Comparison of ENCODE assay signal across 26 cellular contexts in genomic region chr17:8822401-8823035, GRCh38. TPM values are rescaled to one million over a fixed set of nuclear protein-coding genes. Genes with fewer than 3 reads are reported as not detected.
"Had no signal": no experiment of that assay in that cellular context is flagged by ENCODE, and none has a peak within 500 bp of the region (broad histone marks: within the 10 kb centered on the region; RNA-seq: fewer than 3 reads in every experiment).

No MANE protein-coding gene starts in this region.

- H3K36me3 ChIP-seq: lower lobe of right lung, pancreas, prostate gland, suprapubic skin, tibial artery had no signal

- H3K27me3 Mint-ChIP-seq: activated CD4-positive, alpha-beta T cell treated with anti-CD3 and anti-CD28 coated beads, Interleukin-2, amount 10 ng/mL, durations not matched to agents 24 days and 14 days; activated naive CD4-positive, alpha-beta T cell treated with anti-CD3 and anti-CD28 coated beads, Interleukin-2, amount 50 U/mL, for 24 hours; activated naive CD8-positive, alpha-beta T cell treated with anti-CD3 and anti-CD28 coated beads, Interleukin-2, amount 50 U/mL, for 24 hours had no signal

- H3K36me3 Mint-ChIP-seq: activated naive CD4-positive, alpha-beta T cell treated with anti-CD3 and anti-CD28 coated beads, Interleukin-2, amount 50 U/mL, for 24 hours had no signal

- H3K4me1 ChIP-seq: lower lobe of right lung, pancreas, prostate gland, suprapubic skin, tibial artery had no signal

- H3K4me3 ChIP-seq: lower lobe of right lung, pancreas, prostate gland, suprapubic skin, tibial artery had no signal

- H3K27ac ChIP-seq: lower lobe of right lung, pancreas, prostate gland, suprapubic skin, tibial artery had no signal

- H3K4me3 Mint-ChIP-seq: activated CD4-positive, alpha-beta T cell treated with anti-CD3 and anti-CD28 coated beads, Interleukin-2, amount 10 ng/mL, durations not matched to agents 24 days and 14 days; activated naive CD4-positive, alpha-beta T cell treated with anti-CD3 and anti-CD28 coated beads, Interleukin-2, amount 50 U/mL, for 24 hours; activated naive CD8-positive, alpha-beta T cell treated with anti-CD3 and anti-CD28 coated beads, Interleukin-2, amount 50 U/mL, for 24 hours; activated T-cell treated with anti-CD3 and anti-CD28 coated beads, Interleukin-2, amount 50 U/mL, for 4 hours; nephron; T-helper 1 cell treated with Interleukin-12 subunit alpha and Interleukin-12 subunit beta and Interleukin-4 antibody, amounts not matched to agents 30 μg/mL and 1 μg/mL, for 36 hours had no signal

- H3K4me1 Mint-ChIP-seq: activated naive CD4-positive, alpha-beta T cell treated with anti-CD3 and anti-CD28 coated beads, Interleukin-2, amount 50 U/mL, for 24 hours; activated naive CD8-positive, alpha-beta T cell treated with anti-CD3 and anti-CD28 coated beads, Interleukin-2, amount 50 U/mL, for 24 hours; nephron had no signal

- H3K9me3 Mint-ChIP-seq: activated CD4-positive, alpha-beta T cell treated with anti-CD3 and anti-CD28 coated beads, Interleukin-2, amount 10 ng/mL, durations not matched to agents 24 days and 14 days; activated naive CD4-positive, alpha-beta T cell treated with anti-CD3 and anti-CD28 coated beads, Interleukin-2, amount 50 U/mL, for 24 hours had no signal

- H3K27me3 ChIP-seq: pancreas had no signal

- DNase-seq: activated CD4-positive, alpha-beta T cell treated with anti-CD3 and anti-CD28 coated beads, Interleukin-2, amount 10 ng/mL, durations not matched to agents 24 days and 14 days; activated CD4-positive, CD25-positive, alpha-beta regulatory T cell treated with anti-CD3 and anti-CD28 coated beads, Interleukin-2, amount 50 U/mL, for 72 hours; activated naive CD8-positive, alpha-beta T cell treated with anti-CD3 and anti-CD28 coated beads, Interleukin-2, amount 50 U/mL, for 24 hours; activated T-cell treated with anti-CD3 and anti-CD28 coated beads, Interleukin-2, amount 50 U/mL, for 4 hours; amygdala; caudate nucleus; cortex of kidney; foreskin melanocyte; kidney glomerular epithelial cell; lower lobe of right lung; pancreas; retina; stimulated activated CD4-positive, alpha-beta T cell treated with anti-CD3 and anti-CD28 coated beads, Interleukin-15, amount 100 ng/mL, for 24 hours; stimulated activated CD4-positive, alpha-beta T cell treated with anti-CD3 and anti-CD28 coated beads, Interleukin-2, amount 100 ng/mL, for 24 hours; stimulated activated naive CD4-positive, alpha-beta T cell; SW 1271; tibial artery had no signal

- ATAC-seq: activated naive CD8-positive, alpha-beta T cell treated with anti-CD3 and anti-CD28 coated beads, Interleukin-2, amount 50 U/mL, for 24 hours; activated T-cell treated with anti-CD3 and anti-CD28 coated beads, Interleukin-2, amount 50 U/mL, for 4 hours; esophagus mucosa; left lobe of liver; lower lobe of right lung; pancreas had no signal

- H3K9me3 ChIP-seq: pancreas, prostate gland, tibial artery had no signal

- H3K27ac Mint-ChIP-seq: activated CD4-positive, alpha-beta T cell treated with anti-CD3 and anti-CD28 coated beads, Interleukin-2, amount 10 ng/mL, durations not matched to agents 24 days and 14 days; activated naive CD4-positive, alpha-beta T cell treated with anti-CD3 and anti-CD28 coated beads, Interleukin-2, amount 50 U/mL, for 24 hours; activated naive CD8-positive, alpha-beta T cell treated with anti-CD3 and anti-CD28 coated beads, Interleukin-2, amount 50 U/mL, for 24 hours; activated T-helper 2 cell treated with anti-CD3 and anti-CD28 coated beads, Interferon-gamma antibody, Interleukin-2, Interleukin-4, amounts not matched to agents 10 μg/mL and 5 μg/mL and 100 μg/mL, durations not matched to agents 14 hours and 24 hours and 36 hours; nephron; T-helper 1 cell treated with Interleukin-12 subunit alpha and Interleukin-12 subunit beta and Interleukin-4 antibody, amounts not matched to agents 30 μg/mL and 1 μg/mL, for 36 hours had no signal

RNA-seq across cellular contexts. Expression of gene MFSD6L, which starts 23.4 kb away (rescaled TPM):
- total RNA-seq: chondrocyte, left lobe of liver had no signal

RNA-seq across cellular contexts. Expression of gene PIK3R6, which starts 45.0 kb away (rescaled TPM):
- total RNA-seq: chondrocyte had no signal
